Comparison of ENCODE assay signal across 8 cellular contexts in the genomic region with DNA sequence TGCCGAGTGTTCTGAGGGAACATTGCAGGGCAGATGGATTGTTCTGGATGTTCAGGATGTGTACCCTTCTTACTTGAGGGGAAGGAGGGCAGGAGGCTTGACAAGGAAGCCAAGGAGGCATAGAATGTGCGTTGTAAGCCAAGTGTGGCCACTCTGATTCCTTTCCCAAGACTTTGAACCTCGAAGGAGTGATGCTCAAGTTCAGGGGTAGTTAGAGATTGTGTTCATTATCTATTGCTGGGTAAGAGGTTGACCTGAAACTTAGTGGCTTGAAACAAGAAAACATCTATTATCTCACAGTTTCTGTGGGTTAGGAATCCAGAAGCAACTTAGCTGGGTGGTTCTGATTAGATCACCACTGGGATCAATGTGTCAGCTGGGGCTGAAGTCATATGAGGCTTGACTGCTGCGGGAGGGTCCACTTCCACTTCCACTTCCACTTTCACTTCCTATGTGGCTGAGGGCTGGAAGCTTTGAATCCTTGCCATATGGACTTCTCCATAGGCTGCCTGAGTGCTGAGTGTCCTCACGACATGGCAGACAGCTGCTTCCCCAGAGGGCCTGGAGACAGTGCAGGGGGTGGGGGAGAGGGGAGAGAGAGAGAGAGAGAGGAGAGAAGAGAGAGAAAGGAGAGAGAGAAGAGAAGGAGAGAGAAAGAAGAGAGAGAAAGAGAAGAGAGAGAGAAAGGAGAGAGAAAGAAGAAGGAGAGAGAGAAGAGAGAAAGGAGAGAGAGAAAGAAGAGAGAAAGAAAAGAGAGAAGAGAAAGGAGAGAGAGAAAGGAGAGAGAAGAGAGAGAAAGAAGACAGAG. TPM values are rescaled to one million over a fixed set of nuclear protein-coding genes. Genes with fewer than 3 reads are reported as not detected.
DNase-seq lines count a peak whose midpoint lies in the region; ATAC-seq, FAIRE-seq and TF ChIP-seq lines count a peak whose summit lies in the region.

No MANE protein-coding gene starts in this region.

- ATAC-seq in HG03095 (IDR thresholded peaks at IDR 0.05; ENCODE audit: unreplicated experiment) (peak; percentile 44), HG02623 (IDR thresholded peaks at IDR 0.05; ENCODE audit: unreplicated experiment) (no peak)

- peaks cover 15% of the 10 kb centered on the region for H3K4me1 Mint-ChIP-seq in activated naive CD8-positive, alpha-beta T cell treated with anti-CD3 and anti-CD28 coated beads for 36 hours

- no peak overlapping the region for H3K4me3 ChIP-seq in kidney (ENCODE audit: low read length in 2 of 2)

- no peak for TF ChIP-seq CTCF in kidney (IDR thresholded peaks at IDR 0.05; ENCODE audit: borderline replicate concordance, extremely low read depth, insufficient read depth)

- DNase-seq in activated CD4-positive, alpha-beta T cell treated with anti-CD3 and anti-CD28 coated beads for 48 hours = peak; percentile 57
- DNase-seq in activated CD4-positive, alpha-beta T cell treated with anti-CD3 and anti-CD28 coated beads, Interleukin-2, amount 50 U/mL, for 4 hours = no peak
- peak; percentile 61 for DNase-seq in activated naive CD8-positive, alpha-beta T cell treated with anti-CD3 and anti-CD28 coated beads for 36 hours
- DNase-seq in stimulated activated CD4-positive, alpha-beta T cell treated with anti-CD3 and anti-CD28 coated beads, Interleukin-4, amount 100 ng/mL, for 24 hours = peak; percentile 14
- DNase-seq in kidney (no peak), NCI-H446 treated with DMSO at 0.1 percent for 48 hours (lab: John Stamatoyannopoulos, UW) (no peak)

- peaks cover 40% of the 10 kb centered on the region for H3K27me3 Mint-ChIP-seq in activated naive CD8-positive, alpha-beta T cell treated with anti-CD3 and anti-CD28 coated beads for 36 hours

- FAIRE-seq in kidney (lab: Jason Lieb, UNC) = no peak

- no peak overlapping the region for H3K9ac ChIP-seq in kidney (ENCODE audit: low read length in 2 of 2)

- no peaks in the 10 kb centered on the region for H3K9me3 ChIP-seq in kidney (ENCODE audit: control insufficient read depth in 1 of 2, low read length in 2 of 2)

- H3K27ac Mint-ChIP-seq in activated naive CD8-positive, alpha-beta T cell treated with anti-CD3 and anti-CD28 coated beads for 36 hours = no peak overlapping the region

- H3K36me3 Mint-ChIP-seq in activated naive CD8-positive, alpha-beta T cell treated with anti-CD3 and anti-CD28 coated beads for 36 hours = no peaks in the 10 kb centered on the region

- H3K4me1 ChIP-seq in kidney (ENCODE audit: control insufficient read depth in 1 of 2, insufficient read depth in 1 of 2, low read depth in 1 of 2, low read length in 2 of 2) = no peaks in the 10 kb centered on the region

- intact Hi-C loops in kidney (cut with DNase I) = no loop called here

- H3K27ac ChIP-seq in kidney (ENCODE audit: low read depth in 2 of 2, low read length in 2 of 2) = no peak overlapping the region

- no peaks in the 10 kb centered on the region for H3K36me3 ChIP-seq in kidney (ENCODE audit: control insufficient read depth in 1 of 2, insufficient read depth in 2 of 2, low read length in 2 of 2)

- H3K4me3 Mint-ChIP-seq in activated naive CD8-positive, alpha-beta T cell treated with anti-CD3 and anti-CD28 coated beads for 36 hours = no peak overlapping the region

- no peaks in the 10 kb centered on the region for H3K9me3 Mint-ChIP-seq in activated naive CD8-positive, alpha-beta T cell treated with anti-CD3 and anti-CD28 coated beads for 36 hours

RNA-seq across cellular contexts. Expression of a gene that starts 6.9 kb away (rescaled TPM):
- total RNA-seq in activated naive CD8-positive, alpha-beta T cell treated with anti-CD3 and anti-CD28 coated beads for 36 hours = 1 to 10 TPM; 4.6 to 5.3 TPM
- 25.2 TPM for total RNA-seq in kidney
- polyA plus RNA-seq in kidney (ENCODE audit: insufficient read depth, low read depth, low replicate concordance) = 15.7 TPM

RNA-seq across cellular contexts. Expression of a gene that starts 21.5 kb away (rescaled TPM):
- total RNA-seq in activated naive CD8-positive, alpha-beta T cell treated with anti-CD3 and anti-CD28 coated beads for 36 hours = 10 to 100 TPM; 26.2 to 27.3 TPM
- 28.3 TPM for total RNA-seq in kidney
- 15.4 TPM for polyA plus RNA-seq in kidney (ENCODE audit: insufficient read depth, low read depth, low replicate concordance)

Comparison
In these comparisons a context has a peak if more than half of its experiments do, and no peak if none do; other contexts are left out.
1. DNase-seq: peak in activated CD4-positive, alpha-beta T cell treated with anti-CD3 and anti-CD28 coated beads for 48 hours (single experiment), activated naive CD8-positive, alpha-beta T cell treated with anti-CD3 and anti-CD28 coated beads for 36 hours (single experiment) and stimulated activated CD4-positive, alpha-beta T cell treated with anti-CD3 and anti-CD28 coated beads, Interleukin-4, amount 100 ng/mL, for 24 hours (single experiment); none in activated CD4-positive, alpha-beta T cell treated with anti-CD3 and anti-CD28 coated beads, Interleukin-2, amount 50 U/mL, for 4 hours (0 of 2), kidney (single experiment) and NCI-H446 treated with DMSO at 0.1 percent for 48 hours (single experiment).